1 cellular context compared by ENCODE assay signal in the genomic region with DNA sequence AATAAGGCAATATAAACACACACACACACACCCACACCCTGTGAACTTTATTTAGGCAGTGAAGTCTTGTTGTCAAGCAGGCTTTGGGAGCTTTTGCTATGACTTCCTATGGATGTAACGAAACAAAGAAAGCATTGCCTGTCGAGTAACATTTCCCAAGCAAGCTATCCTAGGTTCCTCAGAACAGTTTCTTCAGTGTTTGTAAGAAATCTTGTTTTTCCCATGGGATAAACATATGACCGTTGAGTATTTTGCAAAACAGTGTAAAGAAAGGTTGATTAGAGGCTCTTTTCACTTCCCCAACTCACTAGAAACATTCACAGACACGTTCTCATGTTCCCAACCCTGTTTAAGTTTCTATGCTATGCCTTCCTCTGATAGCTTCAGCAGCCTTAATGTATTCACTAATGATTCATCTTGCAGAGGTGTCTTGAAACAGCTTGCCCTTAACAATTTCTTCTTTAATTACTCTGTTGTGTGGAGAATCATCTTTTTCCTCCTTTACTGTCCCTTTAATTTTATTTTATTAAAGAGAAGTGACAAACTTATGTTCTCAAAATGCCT.
TF ChIP-seq lines count a peak whose summit lies in the region.

No MANE protein-coding gene starts in this region.

TF ChIP-seq in H1, 55 proteins besides CTCF, POLR2A, EP300 and RAD21 (continued from another document):
- TF ChIP-seq POU5F1 (IDR thresholded peaks at IDR 0.05; ENCODE audit: low read depth, low read length) (no peak), NANOG (IDR thresholded peaks at IDR 0.05; ENCODE audit: insufficient read depth, low read depth, low read length, poor library complexity, severe bottlenecking) (no peak), SUZ12 (IDR thresholded peaks at IDR 0.05; ENCODE audit: low read length) (no peak), BACH1 (IDR thresholded peaks at IDR 0.05; ENCODE audit: low read length) (no peak), EZH2 (IDR thresholded peaks at IDR 0.05; ENCODE audit: low read depth, low read length, severe bottlenecking) (no peak), CHD2 (IDR thresholded peaks at IDR 0.05; ENCODE audit: low read length) (no peak), KDM1A (IDR thresholded peaks at IDR 0.05; ENCODE audit: borderline replicate concordance, low read length) (no peak)
